ENCODE assay signal across 31 cellular contexts in the genomic region with DNA sequence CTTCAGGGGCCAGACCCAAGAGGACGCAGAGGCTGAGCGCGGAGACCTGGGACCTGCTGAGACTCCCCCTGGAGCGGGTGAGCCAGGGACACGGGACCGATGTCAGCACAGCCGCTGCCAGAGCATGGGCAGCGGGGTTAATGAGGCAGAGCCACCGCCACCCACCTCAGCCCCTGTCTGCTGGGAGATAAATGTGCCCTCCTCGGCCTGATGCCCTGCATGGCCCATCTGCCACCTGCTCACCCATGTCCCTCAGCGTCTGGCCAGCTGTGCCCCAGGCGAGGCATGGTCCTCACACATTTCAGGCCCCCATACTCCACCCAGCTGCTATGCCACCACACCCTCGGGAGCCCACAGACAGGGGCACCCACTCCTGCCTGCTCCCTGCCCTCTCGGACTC. TPM values are rescaled to one million over a fixed set of nuclear protein-coding genes. Genes with fewer than 3 reads are reported as not detected.
"Had no signal": no experiment of that assay in that cellular context is flagged by ENCODE, and none has a peak within 500 bp of the region (broad histone marks: within the 10 kb centered on the region; RNA-seq: fewer than 3 reads in every experiment).

No MANE protein-coding gene starts in this region.

- H3K4me1 ChIP-seq: colonic mucosa, pancreas, prostate gland had no signal

- H3K27ac ChIP-seq: adrenal gland, cardiac muscle cell, colonic mucosa, epithelial cell of prostate, esophagus squamous epithelium, heart right ventricle, left lung, pancreas, prostate gland had no signal

- H3K4me3 Mint-ChIP-seq: activated naive CD8-positive, alpha-beta T cell; brain; natural killer cell treated with Interleukin-12 subunit alpha and Interleukin-12 subunit beta and Interleukin-15 and Interleukin-18, amount 100 ng/mL, for 72 hours had no signal

- H3K27me3 ChIP-seq: adrenal gland, cardiac muscle cell, colonic mucosa, heart right ventricle, left lung, pancreas, spleen, tibial nerve had no signal

- H3K36me3 ChIP-seq: adrenal gland, cardiac muscle cell, colonic mucosa, left lung, pancreas, prostate gland had no signal

- ATAC-seq: activated CD4-positive, CD25-positive, alpha-beta regulatory T cell treated with anti-CD3 and anti-CD28 coated beads, Interleukin-2, amount 50 U/mL, for 24 hours; heart right ventricle; left lung; natural killer cell treated with Interleukin-12 subunit alpha and Interleukin-12 subunit beta and Interleukin-15 and Interleukin-18, amount 100 ng/mL, for 72 hours had no signal

- DNase-seq: activated CD4-positive, alpha-beta T cell treated with anti-CD3 and anti-CD28 coated beads for 48 hours; activated CD4-positive, alpha-beta T cell treated with anti-CD3 and anti-CD28 coated beads, Interleukin-2, amount 50 U/mL, for 48 hours; activated CD8-positive, alpha-beta memory T cell treated with anti-CD3 and anti-CD28 coated beads for 24 hours; activated effector memory CD4-positive, alpha-beta T cell treated with Interleukin-2 at 50 U/mL for 16 hours; activated naive CD4-positive, alpha-beta T cell treated with Interleukin-2 at 50 U/mL for 16 hours; adrenal gland; aorta; cerebellar nuclear complex; colonic mucosa; effector CD8-positive, alpha-beta T cell; esophagus squamous epithelium; foreskin melanocyte; heart right ventricle; kidney glomerular epithelial cell; left lung; mesendoderm; pancreas; spleen; stimulated activated naive CD4-positive, alpha-beta T cell treated with Interleukin-2 at 50 U/mL for 16 hours had no signal

- H3K4me3 ChIP-seq: adrenal gland, cardiac muscle cell, colonic mucosa, esophagus squamous epithelium, heart right ventricle, left lung, lung, pancreas, prostate gland, spleen, tibial nerve had no signal

- H3K36me3 Mint-ChIP-seq: activated naive CD8-positive, alpha-beta T cell; brain; natural killer cell treated with Interleukin-12 subunit alpha and Interleukin-12 subunit beta and Interleukin-15 and Interleukin-18, amount 100 ng/mL, for 72 hours had no signal

- H3K9me3 ChIP-seq: adrenal gland, colonic mucosa, esophagus squamous epithelium, heart right ventricle, left lung, pancreas, prostate gland, spleen, tibial nerve had no signal

- H3K27me3 Mint-ChIP-seq: activated naive CD8-positive, alpha-beta T cell; brain; natural killer cell treated with Interleukin-12 subunit alpha and Interleukin-12 subunit beta and Interleukin-15 and Interleukin-18, amount 100 ng/mL, for 72 hours had no signal

- H3K9me3 Mint-ChIP-seq: brain; natural killer cell treated with Interleukin-12 subunit alpha and Interleukin-12 subunit beta and Interleukin-15 and Interleukin-18, amount 100 ng/mL, for 72 hours had no signal

- H3K27ac Mint-ChIP-seq: activated naive CD8-positive, alpha-beta T cell; brain; natural killer cell treated with Interleukin-12 subunit alpha and Interleukin-12 subunit beta and Interleukin-15 and Interleukin-18, amount 100 ng/mL, for 72 hours had no signal

RNA-seq across cellular contexts. Expression of a gene that starts 44.8 kb away (rescaled TPM):
- total RNA-seq: aorta; dermis microvascular lymphatic vessel endothelial cell; esophagus squamous epithelium; glomerular endothelial cell; natural killer cell treated with Interleukin-12 subunit alpha and Interleukin-12 subunit beta and Interleukin-15 and Interleukin-18, amount 100 ng/mL, for 72 hours; T-helper 1 cell treated with Interleukin-12 subunit alpha and Interleukin-12 subunit beta and Interleukin-4 antibody, amounts not matched to agents 30 ng/mL and 1 ng/mL, for 36 hours had no signal
- polyA plus RNA-seq: aorta had no signal
